In the genomic region with DNA sequence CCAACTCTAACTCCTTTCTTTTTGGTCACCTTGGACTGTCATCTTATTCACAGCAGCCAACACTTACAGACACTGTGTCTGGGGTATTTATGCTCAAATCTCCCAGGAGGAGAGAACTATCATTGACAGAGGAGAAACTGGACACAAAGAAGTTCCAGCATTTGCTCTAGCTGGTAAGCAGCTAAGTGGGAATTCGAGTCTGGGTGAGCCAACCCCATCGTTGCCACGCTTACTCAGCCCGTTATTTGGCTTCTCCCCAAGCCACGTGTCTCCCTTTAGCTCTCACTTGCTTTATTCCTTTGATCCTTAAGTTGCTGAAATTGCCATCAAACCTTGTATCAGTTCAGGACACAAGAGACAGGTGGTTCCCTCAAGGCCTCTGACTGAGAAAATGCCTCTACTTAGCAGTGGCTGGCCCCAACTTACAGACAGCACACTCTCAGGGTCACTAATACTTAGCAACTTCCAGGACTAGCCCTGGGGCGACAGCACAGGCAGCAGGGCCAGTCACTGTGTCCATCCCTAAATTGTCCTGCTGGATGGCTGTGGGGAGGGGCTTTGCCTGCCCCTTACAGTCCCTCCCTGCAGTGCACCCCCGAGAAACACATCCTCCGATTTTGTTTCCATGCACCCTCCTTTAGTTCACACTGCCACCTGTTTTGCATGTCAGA, we compare ENCODE assay signal across 16 cellular contexts. TPM values are rescaled to one million over a fixed set of nuclear protein-coding genes. Genes with fewer than 3 reads are reported as not detected.
A peak's percentile ranks its signal among the peaks of the same experiment; 100 is the strongest.
DNase-seq lines count a peak whose midpoint lies in the region; ATAC-seq and TF ChIP-seq lines count a peak whose summit lies in the region.
"Had no signal": no experiment of that assay in that cellular context is flagged by ENCODE, and none has a peak within 500 bp of the region (broad histone marks: within the 10 kb centered on the region; RNA-seq: fewer than 3 reads in every experiment).

No MANE protein-coding gene starts in this region.

- peak; percentile 35 for DNase-seq in GM03348 (ENCODE audit: low spot score)
- DNase-seq in Panc1 (ENCODE audit: low read depth, low spot score), result no peak
- peak; percentile 59 for DNase-seq in fibroblast of mammary gland (ENCODE audit: low read depth)
- peak; percentile 7 for DNase-seq in retina
- no peak for DNase-seq in activated naive CD8-positive, alpha-beta T cell treated with anti-CD3 and anti-CD28 coated beads for 36 hours
- DNase-seq in SHP77 (lab: John Stamatoyannopoulos, UW), result no peak
- DNase-seq in Calu3, result no peak
- DNase-seq: activated CD4-positive, CD25-positive, alpha-beta regulatory T cell treated with anti-CD3 and anti-CD28 coated beads, Interleukin-2, amount 50 U/mL, for 72 hours; CD4-positive, alpha-beta T cell; kidney glomerular epithelial cell; NCI-H1092 treated with DMSO at 0.1 percent for 48 hours; stimulated activated naive CD4-positive, alpha-beta T cell treated with Interleukin-2 at 50 U/mL for 16 hours; SW 1271 had no signal

- H3K27ac Mint-ChIP-seq in activated naive CD8-positive, alpha-beta T cell treated with anti-CD3 and anti-CD28 coated beads for 36 hours, result no peak overlapping the region
- H3K27ac Mint-ChIP-seq in Calu3 (ENCODE audit: unreplicated experiment), result no peak overlapping the region
- H3K27ac Mint-ChIP-seq: CD4-positive, alpha-beta T cell; dendritic cell treated with granulocyte-macrophage colony-stimulating factor and Interleukin-4, amounts not matched to agents 40 ng/mL and 50 ng/mL, for 4 days had no signal

- no peaks in the 10 kb centered on the region for H3K9me3 Mint-ChIP-seq in activated naive CD8-positive, alpha-beta T cell treated with anti-CD3 and anti-CD28 coated beads for 36 hours
- H3K9me3 Mint-ChIP-seq in Calu3 (ENCODE audit: low read depth, unreplicated experiment), result no peaks in the 10 kb centered on the region
- H3K9me3 Mint-ChIP-seq: CD4-positive, alpha-beta T cell; dendritic cell treated with granulocyte-macrophage colony-stimulating factor and Interleukin-4, amounts not matched to agents 40 ng/mL and 50 ng/mL, for 4 days had no signal

- in situ Hi-C loops in Panc1 (cut with HindIII; ENCODE audit: low pct_unique_long_range_greater_than_20kb, low sequenced_read_pairs), result no loop called here

- H3K4me3 ChIP-seq in Panc1 (ENCODE audit: low read depth in 2 of 2, low read length in 2 of 2) (no peak overlapping the region), fibroblast of mammary gland (ENCODE audit: control insufficient read depth, low read depth, low read length) (no peak overlapping the region)
- H3K4me3 ChIP-seq: gastroesophageal sphincter had no signal

- ATAC-seq in Panc1 (0 out of 2 replicates have a peak, but pooled peaks have one; percentile 19), HG03039 (IDR thresholded peaks at IDR 0.05; ENCODE audit: unreplicated experiment) (no peak)
- ATAC-seq: gastroesophageal sphincter had no signal

- CTCF ChIA-PET in Panc1 (lab: Charles Lee), result no interaction called here
- CTCF ChIA-PET in Calu3 (lab: Charles Lee), result no interaction called here

- BruUV-seq in Panc1 (replicated peaks; lab: Mats Ljungman, UMichigan) (no TSS peak), Calu3 (replicated peaks; lab: Mats Ljungman, UMichigan) (no TSS peak)

- peaks cover 11% of the 10 kb centered on the region for H3K27me3 ChIP-seq in Panc1 (ENCODE audit: control insufficient read depth, insufficient read depth, low read length)

- TF ChIP-seq CTCF in Panc1 (IDR thresholded peaks at IDR 0.05) (no peak), fibroblast of mammary gland (conservative IDR thresholded peaks at IDR 0.05; ENCODE audit: control insufficient read depth, insufficient read depth, low read depth, low read length) (no peak), Calu3 (IDR thresholded peaks at IDR 0.05; ENCODE audit: unreplicated experiment) (no peak)

- no peak overlapping the region for H3K4me3 Mint-ChIP-seq in activated naive CD8-positive, alpha-beta T cell treated with anti-CD3 and anti-CD28 coated beads for 36 hours
- no peak overlapping the region for H3K4me3 Mint-ChIP-seq in Calu3 (ENCODE audit: low read depth, unreplicated experiment)
- H3K4me3 Mint-ChIP-seq: CD4-positive, alpha-beta T cell; dendritic cell treated with granulocyte-macrophage colony-stimulating factor and Interleukin-4, amounts not matched to agents 40 ng/mL and 50 ng/mL, for 4 days had no signal

- H3K36me3 Mint-ChIP-seq in activated naive CD8-positive, alpha-beta T cell treated with anti-CD3 and anti-CD28 coated beads for 36 hours, result no peaks in the 10 kb centered on the region
- no peaks in the 10 kb centered on the region for H3K36me3 Mint-ChIP-seq in Calu3 (ENCODE audit: insufficient read depth, unreplicated experiment)

- no peaks in the 10 kb centered on the region for H3K9me3 ChIP-seq in Panc1 (ENCODE audit: control insufficient read depth, insufficient read depth, low read depth, low read length)
- H3K9me3 ChIP-seq: gastroesophageal sphincter had no signal

- H3K4me1 ChIP-seq in Panc1 (ENCODE audit: control insufficient read depth, insufficient read depth, low read length), result no peaks in the 10 kb centered on the region

- no peaks in the 10 kb centered on the region for H3K36me3 ChIP-seq in Panc1 (ENCODE audit: control insufficient read depth, insufficient read depth, low read length)
- H3K36me3 ChIP-seq: gastroesophageal sphincter had no signal

- peaks cover 39% of the 10 kb centered on the region for H3K27me3 Mint-ChIP-seq in activated naive CD8-positive, alpha-beta T cell treated with anti-CD3 and anti-CD28 coated beads for 36 hours
- peaks cover 90% of the 10 kb centered on the region for H3K27me3 Mint-ChIP-seq in Calu3 (ENCODE audit: unreplicated experiment)

- intact Hi-C loops in Panc1 (cut with micrococcal nuclease; ENCODE audit: unreplicated experiment), result no loop called here
- intact Hi-C loops in Calu3 (cut with micrococcal nuclease; ENCODE audit: unreplicated experiment), result no loop called here

- no peaks in the 10 kb centered on the region for H3K4me1 Mint-ChIP-seq in activated naive CD8-positive, alpha-beta T cell treated with anti-CD3 and anti-CD28 coated beads for 36 hours
- H3K4me1 Mint-ChIP-seq in Calu3 (ENCODE audit: low read depth, unreplicated experiment), result no peaks in the 10 kb centered on the region

- POLR2A ChIA-PET in Panc1 (lab: Charles Lee), result no interaction called here

- H3K27ac ChIP-seq in Panc1 (ENCODE audit: low read length), result no peak overlapping the region
- H3K27ac ChIP-seq: gastroesophageal sphincter had no signal

RNA-seq across cellular contexts. Expression of a gene that starts 1.4 kb away (rescaled TPM):
- total RNA-seq in Panc1 (2021; ENCODE audit: unreplicated experiment), result not detected
- not detected for polyA plus RNA-seq in Panc1 (2012; ENCODE audit: insufficient read length)
- total RNA-seq in activated naive CD8-positive, alpha-beta T cell treated with anti-CD3 and anti-CD28 coated beads for 36 hours, result not detected
- not detected in 2 replicates for total RNA-seq in Calu3 (2022)
- total RNA-seq: CD4-positive, alpha-beta T cell; gastroesophageal sphincter had no signal

RNA-seq across cellular contexts. Expression of a gene that starts 42.4 kb away (rescaled TPM):
- total RNA-seq in Panc1 (2021; ENCODE audit: unreplicated experiment) (not detected), Calu3 (2022) (not detected in 2 replicates)
- not detected for polyA plus RNA-seq in Panc1 (2012; ENCODE audit: insufficient read length)
- total RNA-seq in activated naive CD8-positive, alpha-beta T cell treated with anti-CD3 and anti-CD28 coated beads for 36 hours, result not detected
- total RNA-seq: CD4-positive, alpha-beta T cell; gastroesophageal sphincter had no signal

Comparison
In these comparisons a context has a peak if more than half of its experiments do, and no peak if none do; other contexts are left out.
1. DNase-seq: peak in GM03348 (single experiment), fibroblast of mammary gland (single experiment) and retina (single experiment); none in Panc1 (single experiment), activated naive CD8-positive, alpha-beta T cell treated with anti-CD3 and anti-CD28 coated beads for 36 hours (single experiment), SHP77 (0 of 2) and Calu3 (single experiment).